In genomic region chr18:75111673-75112485, GRCh38 we compare ENCODE assay signal across 20 cellular contexts.
A peak's percentile ranks its signal among the peaks of the same experiment; 100 is the strongest.
DNase-seq lines count a peak whose midpoint lies in the region; ATAC-seq, FAIRE-seq and TF ChIP-seq lines count a peak whose summit lies in the region.
"Had no signal": no experiment of that assay in that cellular context is flagged by ENCODE, and none has a peak within 500 bp of the region (broad histone marks: within the 10 kb centered on the region; RNA-seq: fewer than 3 reads in every experiment).

No MANE protein-coding gene starts in this region.

- H3K9me3 ChIP-seq in cardiac muscle cell (ENCODE audit: low read depth) (no peaks in the 10 kb centered on the region), heart left ventricle (no peaks in the 10 kb centered on the region), lower lobe of right lung (no peaks in the 10 kb centered on the region)
- H3K9me3 ChIP-seq: Caco-2, vagina had no signal

- no peak for DNase-seq in cardiac muscle cell (ENCODE audit: low read depth in 1 of 2, low spot score in 1 of 2)
- no peak for DNase-seq in heart left ventricle
- peak; percentile 74 for DNase-seq in NCI-H69 (lab: John Stamatoyannopoulos, UW)
- peak; percentile 8 for DNase-seq in fibroblast of villous mesenchyme (ENCODE audit: low read depth)
- no peak for DNase-seq in lower lobe of right lung
- DNase-seq in HTR-8/SVneo (ENCODE audit: insufficient read length, low spot score), result no peak
- no peak for DNase-seq in WTC11 (ENCODE audit: low spot score)
- DNase-seq: activated CD4-positive, CD25-positive, alpha-beta regulatory T cell; Caco-2; GDM1; glutamatergic neuron; immature natural killer cell; NCI-H2029; T-helper 1 cell had no signal

- peak overlapping the region; percentile 70 for H3K27ac ChIP-seq in cardiac muscle cell
- no peak overlapping the region for H3K27ac ChIP-seq in heart left ventricle
- H3K27ac ChIP-seq in lower lobe of right lung, result no peak overlapping the region
- H3K27ac ChIP-seq: epithelial cell of prostate, HL-60, vagina had no signal

- CTCF ChIA-PET in WTC11 (lab: Charles Lee), result no interaction called here

- ATAC-seq in heart left ventricle (no peak), lower lobe of right lung (no peak), GM18867 (IDR thresholded peaks at IDR 0.05; ENCODE audit: unreplicated experiment) (no peak), WTC11 (no peak)
- ATAC-seq: Right ventricle myocardium inferior had no signal

- H3K4me3 ChIP-seq in cardiac muscle cell (no peak overlapping the region), heart left ventricle (no peak overlapping the region), fibroblast of villous mesenchyme (ENCODE audit: low read depth, low read length) (no peak overlapping the region), lower lobe of right lung (no peak overlapping the region)
- H3K4me3 ChIP-seq: vagina had no signal

- WGBS in heart left ventricle, 4 donors, result 86 to 88% (median 88%) methylated on average over 16 of the region's 16 CpGs

- intact Hi-C loops in heart left ventricle (cut with DNase I) (no loop called here), lower lobe of right lung (cut with DNase I) (no loop called here)

- peaks cover 3% of the 10 kb centered on the region for H3K4me1 Mint-ChIP-seq in WTC11

- no peak overlapping the region for H3K4me3 Mint-ChIP-seq in WTC11
- H3K4me3 Mint-ChIP-seq: immature natural killer cell had no signal

- TF ChIP-seq CTCF in cardiac muscle cell (IDR thresholded peaks at IDR 0.05; ENCODE audit: low read depth, low read length) (no peak), heart left ventricle (IDR thresholded peaks at IDR 0.05) (no peak), fibroblast of villous mesenchyme (IDR thresholded peaks at IDR 0.05; ENCODE audit: insufficient read depth, low read depth, low read length) (no peak), lower lobe of right lung (IDR thresholded peaks at IDR 0.05) (no peak), WTC11 (IDR thresholded peaks at IDR 0.05) (no peak)

- no peak overlapping the region for H3K27ac Mint-ChIP-seq in WTC11
- H3K27ac Mint-ChIP-seq: immature natural killer cell had no signal

- H3K36me3 Mint-ChIP-seq in WTC11, result no peaks in the 10 kb centered on the region
- H3K36me3 Mint-ChIP-seq: immature natural killer cell had no signal

- no peak for FAIRE-seq in HTR-8/SVneo (lab: Jason Lieb, UNC)
- FAIRE-seq: GM12892 had no signal

- H3K36me3 ChIP-seq in cardiac muscle cell, result no peaks in the 10 kb centered on the region
- H3K36me3 ChIP-seq in heart left ventricle, result no peaks in the 10 kb centered on the region
- H3K36me3 ChIP-seq in lower lobe of right lung, result no peaks in the 10 kb centered on the region
- H3K36me3 ChIP-seq: vagina had no signal

- H3K4me1 ChIP-seq in cardiac muscle cell (ENCODE audit: low read depth) (peaks cover 2% of the 10 kb centered on the region), heart left ventricle (no peaks in the 10 kb centered on the region), lower lobe of right lung (no peaks in the 10 kb centered on the region)
- H3K4me1 ChIP-seq: Caco-2, vagina had no signal

- H3K9me3 Mint-ChIP-seq in WTC11, result no peaks in the 10 kb centered on the region
- H3K9me3 Mint-ChIP-seq: immature natural killer cell had no signal

- TF ChIP-seq POLR2A in heart left ventricle (IDR thresholded peaks at IDR 0.05), result no peak

- H3K27me3 ChIP-seq in cardiac muscle cell (no peaks in the 10 kb centered on the region), heart left ventricle (no peaks in the 10 kb centered on the region), lower lobe of right lung (ENCODE audit: low read depth) (no peaks in the 10 kb centered on the region)
- H3K27me3 ChIP-seq: vagina had no signal

- POLR2A ChIA-PET in WTC11 (lab: Charles Lee), result no interaction called here

- no peaks in the 10 kb centered on the region for H3K27me3 Mint-ChIP-seq in WTC11 (ENCODE audit: low read depth)

TF ChIP-seq in WTC11, 78 proteins besides CTCF, POLR2A, EP300 and RAD21:
- no peak for TF ChIP-seq ZNF121 (CRISPR knock-in tag; IDR thresholded peaks at IDR 0.05)
- TF ChIP-seq, protein P1, sequence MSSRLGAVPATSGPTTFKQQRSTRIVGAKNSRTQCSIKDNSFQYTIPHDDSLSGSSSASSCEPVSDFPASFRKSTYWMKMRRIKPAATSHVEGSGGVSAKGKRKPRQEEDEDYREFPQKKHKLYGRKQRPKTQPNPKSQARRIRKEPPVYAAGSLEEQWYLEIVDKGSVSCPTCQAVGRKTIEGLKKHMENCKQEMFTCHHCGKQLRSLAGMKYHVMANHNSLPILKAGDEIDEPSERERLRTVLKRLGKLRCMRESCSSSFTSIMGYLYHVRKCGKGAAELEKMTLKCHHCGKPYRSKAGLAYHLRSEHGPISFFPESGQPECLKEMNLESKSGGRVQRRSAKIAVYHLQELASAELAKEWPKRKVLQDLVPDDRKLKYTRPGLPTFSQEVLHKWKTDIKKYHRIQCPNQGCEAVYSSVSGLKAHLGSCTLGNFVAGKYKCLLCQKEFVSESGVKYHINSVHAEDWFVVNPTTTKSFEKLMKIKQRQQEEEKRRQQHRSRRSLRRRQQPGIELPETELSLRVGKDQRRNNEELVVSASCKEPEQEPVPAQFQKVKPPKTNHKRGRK (CRISPR knock-in tag; IDR thresholded peaks at IDR 0.05; ENCODE audit: borderline replicate concordance), result no peak
- no peak for TF ChIP-seq GTF2I (CRISPR knock-in tag; conservative IDR thresholded peaks at IDR 0.05)
- no peak for TF ChIP-seq STAT6 (CRISPR knock-in tag; conservative IDR thresholded peaks at IDR 0.05; ENCODE audit: low read depth)
- no peak for TF ChIP-seq ZNF219 (CRISPR knock-in tag; IDR thresholded peaks at IDR 0.05; ENCODE audit: borderline replicate concordance)
- TF ChIP-seq SP1 (CRISPR knock-in tag; conservative IDR thresholded peaks at IDR 0.05), result no peak
- no peak for TF ChIP-seq TEAD4 (CRISPR knock-in tag; IDR thresholded peaks at IDR 0.05)
- TF ChIP-seq, protein P2, sequence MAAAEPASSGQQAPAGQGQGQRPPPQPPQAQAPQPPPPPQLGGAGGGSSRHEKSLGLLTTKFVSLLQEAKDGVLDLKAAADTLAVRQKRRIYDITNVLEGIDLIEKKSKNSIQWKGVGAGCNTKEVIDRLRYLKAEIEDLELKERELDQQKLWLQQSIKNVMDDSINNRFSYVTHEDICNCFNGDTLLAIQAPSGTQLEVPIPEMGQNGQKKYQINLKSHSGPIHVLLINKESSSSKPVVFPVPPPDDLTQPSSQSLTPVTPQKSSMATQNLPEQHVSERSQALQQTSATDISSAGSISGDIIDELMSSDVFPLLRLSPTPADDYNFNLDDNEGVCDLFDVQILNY (CRISPR knock-in tag; IDR thresholded peaks at IDR 0.05), result no peak
- TF ChIP-seq ZMAT4 (CRISPR knock-in tag; IDR thresholded peaks at IDR 0.05), result no peak
- TF ChIP-seq NFYB (CRISPR knock-in tag; conservative IDR thresholded peaks at IDR 0.05; ENCODE audit: low read depth), result no peak

Comparison
In these comparisons a context has a peak if more than half of its experiments do, and no peak if none do; other contexts are left out.
1. DNase-seq: peak in NCI-H69 (single experiment) and fibroblast of villous mesenchyme (single experiment); none in cardiac muscle cell (0 of 2), heart left ventricle (0 of 5), lower lobe of right lung (single experiment), HTR-8/SVneo (single experiment) and WTC11 (single experiment).